ENCODE assay signal across 10 cellular contexts in the genomic region with DNA sequence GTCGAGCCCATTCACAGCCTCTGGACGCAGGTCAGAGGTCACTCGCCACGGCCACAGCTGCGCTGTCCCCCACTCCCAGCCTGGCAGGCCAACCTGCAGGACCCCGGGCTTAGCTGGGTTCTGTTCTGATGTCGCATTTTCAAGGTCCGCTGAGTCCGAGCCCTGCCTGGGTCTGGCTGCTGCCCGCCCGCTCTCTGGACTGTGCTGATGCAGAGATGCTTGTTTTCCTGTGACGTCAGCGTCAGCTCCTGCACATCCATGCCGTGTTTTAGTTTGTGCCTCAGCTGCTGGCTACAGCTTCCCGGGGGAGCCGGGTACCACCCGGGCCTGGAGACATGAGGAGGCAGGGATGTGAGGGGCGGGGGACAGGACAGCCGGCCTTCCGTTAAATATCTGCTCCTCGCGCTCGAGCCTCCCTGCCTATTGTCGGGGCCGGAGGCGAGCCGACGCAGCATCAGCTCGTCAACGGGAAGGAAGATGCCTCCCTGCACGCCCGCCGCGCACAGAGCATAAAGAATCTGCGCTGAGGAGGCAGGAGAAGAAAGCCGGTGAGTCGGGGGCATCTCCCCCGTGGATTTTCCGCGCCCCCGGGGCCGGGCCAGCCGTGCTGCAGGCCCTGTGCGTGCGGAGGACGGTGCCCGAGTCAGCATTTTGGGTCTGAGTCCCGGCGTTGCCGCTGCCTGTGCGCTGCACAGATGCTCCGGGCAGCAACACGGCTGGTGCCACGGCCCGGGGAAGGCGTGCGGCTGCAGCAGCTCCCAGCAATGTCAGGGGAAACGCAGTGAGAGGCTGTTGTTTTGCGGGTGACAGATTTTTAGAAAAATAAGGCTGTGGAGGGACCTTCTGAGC. TPM values are rescaled to one million over a fixed set of nuclear protein-coding genes. Genes with fewer than 3 reads are reported as not detected.
A peak's percentile ranks its signal among the peaks of the same experiment; 100 is the strongest.
DNase-seq lines count a peak whose midpoint lies in the region; TF ChIP-seq lines count a peak whose summit lies in the region.
"Had no signal": no experiment of that assay in that cellular context is flagged by ENCODE, and none has a peak within 500 bp of the region (broad histone marks: within the 10 kb centered on the region; RNA-seq: fewer than 3 reads in every experiment).

No MANE protein-coding gene starts in this region.

- H3K9me2 ChIP-seq in OCI-LY7 (ENCODE audit: insufficient read depth, low read length) = no peaks in the 10 kb centered on the region

- H3K27me3 ChIP-seq in WERI-Rb-1 (ENCODE audit: insufficient read depth, low read depth, severe bottlenecking) (no peaks in the 10 kb centered on the region), spleen (replicated peaks in 1 of 7) (no peaks in the 10 kb centered on the region)

- TF ChIP-seq CTCF in AG10803 (conservative IDR thresholded peaks at IDR 0.05; ENCODE audit: low read length) (no peak), WERI-Rb-1 (IDR thresholded peaks at IDR 0.05; ENCODE audit: low read depth, low read length) (no peak), OCI-LY7 (conservative IDR thresholded peaks at IDR 0.05; ENCODE audit: low read length) (no peak), spleen (IDR thresholded peaks at IDR 0.05 in 8 of 11, conservative IDR thresholded peaks at IDR 0.05 in 3 of 11) (no peak)

- 75 to 90% (median 87%) methylated on average over 43 to 59 of the region's 59 CpGs for WGBS in spleen, 5 donors

- intact Hi-C loops in OCI-LY7 (cut with micrococcal nuclease; ENCODE audit: unreplicated experiment) (no loop called here), spleen (cut with DNase I; ENCODE audit: low total_unique reads) (no loop called here)

- CTCF ChIA-PET in OCI-LY7 (lab: Charles Lee; ENCODE audit: unreplicated experiment) = no interaction called here

- peak; percentile 44 for DNase-seq in AG10803 (ENCODE audit: low read depth)
- DNase-seq in LHCN-M2 (ENCODE audit: low read depth) = peak; percentile 48
- DNase-seq in cerebellar cortex (ENCODE audit: low spot score) = peak; percentile 91
- peak; percentile 80 for DNase-seq in middle frontal gyrus (ENCODE audit: extremely low spot score, low spot score)
- no peak for DNase-seq in WERI-Rb-1
- no peak for DNase-seq in SW 1271 (lab: John Stamatoyannopoulos, UW)
- no peak for DNase-seq in OCI-LY7 (ENCODE audit: low spot score)
- DNase-seq in spleen = no peak

- peaks cover 9% of the 10 kb centered on the region for H3K36me3 ChIP-seq in WERI-Rb-1
- no peaks in the 10 kb centered on the region for H3K36me3 ChIP-seq in OCI-LY7 (ENCODE audit: insufficient read depth, low read length)
- H3K36me3 ChIP-seq in spleen = peaks cover 0 to 69% (median 15%) of the 10 kb centered on the region in 6 donors
- H3K36me3 ChIP-seq: SJSA1 had no signal

- H3K27ac ChIP-seq in WERI-Rb-1 = no peak overlapping the region
- H3K27ac ChIP-seq in OCI-LY7 (ENCODE audit: low read depth, low read length, poor library complexity, severe bottlenecking) = no peak overlapping the region
- no peak overlapping the region for H3K27ac ChIP-seq in spleen
- H3K27ac ChIP-seq: left lung, SJSA1 had no signal

- TF ChIP-seq POLR2A in spleen (IDR thresholded peaks at IDR 0.05) = no peak

- H3K4me3 ChIP-seq in AG10803 (ENCODE audit: low read length) (peak overlapping the region; percentile 54), WERI-Rb-1 (ENCODE audit: low read depth, low read length) (no peak overlapping the region), OCI-LY7 (ENCODE audit: low read depth, low read length, poor library complexity, severe bottlenecking) (no peak overlapping the region), spleen (no peak overlapping the region)
- H3K4me3 ChIP-seq: left lung, SJSA1 had no signal

- no peak overlapping the region for H3K4me2 ChIP-seq in OCI-LY7 (ENCODE audit: low read length)

- H4K20me1 ChIP-seq in OCI-LY7 (ENCODE audit: insufficient read depth, low read length) = no peaks in the 10 kb centered on the region

- BruUV-seq in OCI-LY7 (replicated peaks; lab: Mats Ljungman, UMichigan) = no TSS peak

- H3K9me3 ChIP-seq in WERI-Rb-1 (ENCODE audit: severe bottlenecking) = peaks cover 7% of the 10 kb centered on the region
- peaks cover 11% of the 10 kb centered on the region; the same call in 1 of the 2 replicates for H3K9me3 ChIP-seq in OCI-LY7 (ENCODE audit: low read length)
- peaks cover 0 to 27% (median 25%) of the 10 kb centered on the region in 8 donors for H3K9me3 ChIP-seq in spleen

- no peaks in the 10 kb centered on the region for H3K4me1 ChIP-seq in OCI-LY7 (ENCODE audit: insufficient read depth, low read length, poor library complexity, severe bottlenecking)
- no peaks in the 10 kb centered on the region for H3K4me1 ChIP-seq in spleen
- H3K4me1 ChIP-seq: left lung, SJSA1 had no signal

- no peaks in the 10 kb centered on the region for H3K79me2 ChIP-seq in OCI-LY7 (ENCODE audit: insufficient read depth, low read depth, low read length)

- no peak overlapping the region for H2AFZ ChIP-seq in OCI-LY7 (ENCODE audit: low read length)

- POLR2A ChIA-PET in OCI-LY7 (lab: Charles Lee) = no interaction called here

RNA-seq across cellular contexts. Expression of a gene that starts 23.4 kb away (rescaled TPM):
- 0.52 and 0.71 TPM in 2 replicates for total RNA-seq in LHCN-M2 (2014; rRNA removed)
- polyA plus RNA-seq in LHCN-M2 (2012) = 0.45 TPM
- total RNA-seq in OCI-LY7 (2014; rRNA removed; shearing (Covaris generic)) = 8.0 and 10.2 TPM in 2 replicates
- 10.0 and 13.0 TPM in 2 replicates for total RNA-seq in OCI-LY7 (2022)
- 10 to 100 TPM; 19.5 to 61.8 (median 38.7) TPM for total RNA-seq in spleen
- 10 to 100 TPM; 17.6 to 35.8 (median 32.3) TPM for polyA plus RNA-seq in spleen

RNA-seq across cellular contexts. Expression of a gene that starts 54.5 kb away (rescaled TPM):
- not detected in 2 replicates for total RNA-seq in LHCN-M2 (2014; rRNA removed)
- polyA plus RNA-seq in LHCN-M2 (2012) = not detected
- not detected in 2 replicates for total RNA-seq in OCI-LY7 (2014; rRNA removed; shearing (Covaris generic))
- not detected in 2 replicates for total RNA-seq in OCI-LY7 (2022)
- 1 to 10 TPM in 2 of 7 donors, under 1 TPM in 3, not detected in 2; 0.40 to 1.2 (median 0.94) TPM for total RNA-seq in spleen
- 1 to 10 TPM in 1 of 3 donors, under 1 TPM in 1, not detected in 1; 0.35 to 1.1 TPM for polyA plus RNA-seq in spleen
- total RNA-seq: SJSA1 had no signal

Comparison
In these comparisons a context has a peak if more than half of its experiments do, and no peak if none do; other contexts are left out.
1. DNase-seq: peak in AG10803 (single experiment), LHCN-M2 (single experiment), cerebellar cortex (single experiment) and middle frontal gyrus (single experiment); none in WERI-Rb-1 (single experiment), SW 1271 (0 of 2), OCI-LY7 (single experiment) and spleen (single experiment).